In the genomic region with DNA sequence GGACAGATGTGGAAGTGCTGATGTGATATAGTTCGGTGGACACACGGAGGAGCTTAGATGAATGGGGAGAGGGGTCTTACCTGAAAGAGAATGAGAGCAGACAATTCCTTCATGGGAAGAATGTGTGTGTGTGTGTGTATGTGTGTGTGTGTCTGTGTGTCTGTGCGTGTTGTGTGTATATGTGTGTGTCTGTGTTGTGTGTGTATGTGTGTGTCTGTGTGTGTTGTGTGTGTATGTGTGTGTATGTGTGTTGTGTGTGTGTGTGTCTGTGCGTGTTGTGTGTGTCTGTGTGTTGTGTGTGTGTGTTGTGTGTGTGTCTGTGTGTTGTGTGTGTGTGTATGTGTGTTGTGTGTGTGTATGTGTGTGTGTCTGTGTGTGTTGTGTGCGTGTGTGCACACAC, we compare ENCODE assay signal across 23 cellular contexts.
"Had no signal": no experiment of that assay in that cellular context is flagged by ENCODE, and none has a peak within 500 bp of the region (broad histone marks: within the 10 kb centered on the region; RNA-seq: fewer than 3 reads in every experiment).

No MANE protein-coding gene starts in this region.

- DNase-seq: activated CD4-positive, alpha-beta memory T cell treated with anti-CD3 and anti-CD28 coated beads for 36 hours; activated CD4-positive, alpha-beta T cell treated with anti-CD3 and anti-CD28 coated beads, Interleukin-2, amount 10 ng/mL, durations not matched to agents 7 days and 5 days; activated CD4-positive, CD25-positive, alpha-beta regulatory T cell; activated CD8-positive, alpha-beta memory T cell treated with anti-CD3 and anti-CD28 coated beads for 24 hours; activated effector memory CD4-positive, alpha-beta T cell treated with anti-CD3 and anti-CD28 coated beads, Interleukin-2, amount 50 U/mL, for 16 hours; activated naive CD4-positive, alpha-beta T cell treated with Interleukin-2 at 50 U/mL for 16 hours; activated T-cell treated with anti-CD3 and anti-CD28 coated beads, Interleukin-2, amount 50 U/mL, for 4 hours; amygdala; caudate nucleus; Kasumi-1; NCI-H1048; NCI-H146; NCI-H1930; NCI-H2107; NCI-H345; NCI-H510A; NCI-H526 treated with DMSO at 0.1 percent for 48 hours; NCI-H82; T-cell had no signal

- H3K36me3 Mint-ChIP-seq: activated CD4-positive, alpha-beta memory T cell treated with anti-CD3 and anti-CD28 coated beads for 36 hours; activated naive CD4-positive, alpha-beta T cell treated with anti-CD3 and anti-CD28 coated beads, Interleukin-2, amount 50 U/mL, for 72 hours; T-cell had no signal

- H3K4me1 Mint-ChIP-seq: activated CD4-positive, alpha-beta T cell treated with anti-CD3 and anti-CD28 coated beads, Interleukin-2, amount 10 ng/mL, durations not matched to agents 7 days and 5 days; T-cell had no signal

- H3K27ac ChIP-seq: SK-N-MC, VCaP had no signal

- H3K27ac Mint-ChIP-seq: activated CD4-positive, alpha-beta memory T cell treated with anti-CD3 and anti-CD28 coated beads for 36 hours; activated CD4-positive, alpha-beta T cell treated with anti-CD3 and anti-CD28 coated beads, Interleukin-2, amount 10 ng/mL, durations not matched to agents 7 days and 5 days; activated naive CD4-positive, alpha-beta T cell treated with anti-CD3 and anti-CD28 coated beads, Interleukin-2, amount 50 U/mL, for 72 hours; T-cell had no signal

- H3K4me3 ChIP-seq: SK-N-MC had no signal

- H3K4me3 Mint-ChIP-seq: activated CD4-positive, alpha-beta memory T cell treated with anti-CD3 and anti-CD28 coated beads for 36 hours; activated CD4-positive, alpha-beta T cell treated with anti-CD3 and anti-CD28 coated beads, Interleukin-2, amount 10 ng/mL, durations not matched to agents 7 days and 5 days; activated T-cell treated with anti-CD3 and anti-CD28 coated beads, Interleukin-2, amount 50 U/mL, for 4 hours; T-cell had no signal

- ATAC-seq: activated naive CD4-positive, alpha-beta T cell treated with anti-CD3 and anti-CD28 coated beads, Interleukin-2, amount 50 U/mL, for 72 hours; activated T-cell treated with anti-CD3 and anti-CD28 coated beads, Interleukin-2, amount 50 U/mL, for 4 hours; Right ventricle myocardium inferior; T-cell had no signal

- H3K9me3 Mint-ChIP-seq: activated CD4-positive, alpha-beta memory T cell treated with anti-CD3 and anti-CD28 coated beads for 36 hours; activated CD4-positive, alpha-beta T cell treated with anti-CD3 and anti-CD28 coated beads, Interleukin-2, amount 10 ng/mL, durations not matched to agents 7 days and 5 days; activated naive CD4-positive, alpha-beta T cell treated with anti-CD3 and anti-CD28 coated beads, Interleukin-2, amount 50 U/mL, for 72 hours; activated T-cell treated with anti-CD3 and anti-CD28 coated beads, Interleukin-2, amount 50 U/mL, for 4 hours; T-cell had no signal
